8 cellular contexts compared by ENCODE assay signal in genomic region chr15:101250931-101251829, GRCh38. TPM values are rescaled to one million over a fixed set of nuclear protein-coding genes. Genes with fewer than 3 reads are reported as not detected.
DNase-seq lines count a peak whose midpoint lies in the region; ATAC-seq and TF ChIP-seq lines count a peak whose summit lies in the region.

No MANE protein-coding gene starts in this region.

- H4K20me1 ChIP-seq in SK-N-SH (ENCODE audit: insufficient read depth) = peaks cover 46% of the 10 kb centered on the region

- intact Hi-C loops in CD4-positive, alpha-beta memory T cell (cut with micrococcal nuclease) = loop anchor here (1.0 to 5.0 kb wide), 4 partner anchors 9 to 649 kb away; partner anchors contain the start of genes ASB7 and LINS1

- H3K4me3 ChIP-seq in CD4-positive, alpha-beta memory T cell (ENCODE audit: low read length in 2 of 2) = peak overlapping the region; percentile 4 to 66
- H3K4me3 ChIP-seq in SK-N-SH (ENCODE audit: low read depth in 2 of 2, low read length in 1 of 2) = peak overlapping the region; percentile 69 to 89

- H3K9me2 ChIP-seq in SK-N-SH = no peaks in the 10 kb centered on the region

- H3K9ac ChIP-seq in SK-N-SH = peak overlapping the region; percentile 77

- H3K36me3 Mint-ChIP-seq in CD4-positive, alpha-beta memory T cell = peaks cover 0 to 13% of the 10 kb centered on the region in 2 donors

- H3K27ac Mint-ChIP-seq in CD4-positive, alpha-beta memory T cell = peak overlapping the region; percentile 88 to 95 (median 92)
- peak overlapping the region; percentile 93 to 96 for H3K27ac Mint-ChIP-seq in stimulated activated naive CD8-positive, alpha-beta T cell treated with anti-CD3 and anti-CD28 coated beads, Interleukin-15, amount 100 ng/mL, for 72 hours

- TF ChIP-seq EP300 in SK-N-SH (IDR thresholded peaks at IDR 0.05; ENCODE audit: borderline replicate concordance in 1 of 2, low read depth in 1 of 2, low read length in 1 of 2) = no peak

- peak overlapping the region; percentile 42 for H3K27ac ChIP-seq in CD4-positive, alpha-beta memory T cell (ENCODE audit: low read depth, low read length)
- H3K27ac ChIP-seq in SK-N-SH (ENCODE audit: low read depth in 2 of 2, low read length in 1 of 2) = peak overlapping the region; percentile 36 to 87; a peak in 3 of 4 replicates
- H3K27ac ChIP-seq in caudate nucleus (ENCODE audit: low read depth, low read length) = peak overlapping the region; percentile 58

- H3K36me3 ChIP-seq in CD4-positive, alpha-beta memory T cell (ENCODE audit: insufficient read depth, low read length) = no peaks in the 10 kb centered on the region
- H3K36me3 ChIP-seq in SK-N-SH (replicated peaks in 1 of 2; ENCODE audit: control insufficient read depth in 1 of 2, insufficient read depth in 2 of 2, low read length in 1 of 2) = peaks cover 0 to 12% of the 10 kb centered on the region in 2 experiments

- no peaks in the 10 kb centered on the region for H3K9me3 ChIP-seq in CD4-positive, alpha-beta memory T cell (ENCODE audit: control insufficient read depth in 1 of 2, low read length in 2 of 2)
- no peaks in the 10 kb centered on the region for H3K9me3 ChIP-seq in SK-N-SH

- peaks cover 49% of the 10 kb centered on the region for H3K79me2 ChIP-seq in SK-N-SH (ENCODE audit: insufficient read depth)

- H3K27me3 Mint-ChIP-seq in CD4-positive, alpha-beta memory T cell = no peaks in the 10 kb centered on the region
- no peaks in the 10 kb centered on the region for H3K27me3 Mint-ChIP-seq in stimulated activated naive CD8-positive, alpha-beta T cell treated with anti-CD3 and anti-CD28 coated beads, Interleukin-15, amount 100 ng/mL, for 72 hours

- peaks cover 0 to 1% (median 0%) of the 10 kb centered on the region in 8 donors for H3K9me3 Mint-ChIP-seq in CD4-positive, alpha-beta memory T cell
- H3K9me3 Mint-ChIP-seq in stimulated activated naive CD8-positive, alpha-beta T cell treated with anti-CD3 and anti-CD28 coated beads, Interleukin-15, amount 100 ng/mL, for 72 hours = no peaks in the 10 kb centered on the region

- TF ChIP-seq RAD21 in SK-N-SH (IDR thresholded peaks at IDR 0.05; ENCODE audit: low read length) = no peak

- peak overlapping the region; percentile 87 to 94 (median 91) for H3K4me3 Mint-ChIP-seq in CD4-positive, alpha-beta memory T cell
- peak overlapping the region; percentile 87 for H3K4me3 Mint-ChIP-seq in stimulated activated naive CD8-positive, alpha-beta T cell treated with anti-CD3 and anti-CD28 coated beads, Interleukin-15, amount 100 ng/mL, for 72 hours

- H3K27me3 ChIP-seq in CD4-positive, alpha-beta memory T cell (ENCODE audit: insufficient read depth, low read length) = no peaks in the 10 kb centered on the region
- H3K27me3 ChIP-seq in SK-N-SH (ENCODE audit: insufficient read depth) = no peaks in the 10 kb centered on the region

- DNase-seq in CD4-positive, alpha-beta memory T cell = peak in 4 of 5 donors; percentile 15 to 53 (median 20)
- DNase-seq in SK-N-SH (peak; percentile 68), caudate nucleus (lab: John Stamatoyannopoulos, UW) (peak in 10 of 61 donors; percentile 20 to 80 (median 68)), left kidney (ENCODE audit: low read depth, low spot score) (peak; percentile 84), cortex of kidney (lab: John Stamatoyannopoulos, UW) (no peak)
- peak in 1 of 2 donors; percentile 21 for DNase-seq in stimulated activated naive CD8-positive, alpha-beta T cell treated with anti-CD3 and anti-CD28 coated beads, Interleukin-15, amount 100 ng/mL, for 72 hours

- under 1% methylated on average over 25 of the region's 149 CpGs for WGBS in SK-N-SH (ENCODE audit: low lambda C conversion rate)

- CTCF ChIA-PET in CD4-positive, alpha-beta memory T cell (lab: Charles Lee; ENCODE audit: partially characterized antibody) = interaction anchor here (0.9 to 2.9 kb wide), 5 partner anchors 8 to 164 kb away, joined by 4 to 12 read pairs (median 6); no protein-coding TSS in a partner anchor
- CTCF ChIA-PET in SK-N-SH (lab: Yijun Ruan, JAX) = interaction anchor here (0.6 to 12.8 kb wide), 19 partner anchors 8 to 244 kb away, joined by 3 to 190 read pairs (median 3); no protein-coding TSS in a partner anchor

- peak overlapping the region; percentile 90 for H3K4me2 ChIP-seq in SK-N-SH

- no peak overlapping the region for H2AFZ ChIP-seq in SK-N-SH (ENCODE audit: low read depth)

- peaks cover 36 to 52% (median 41%) of the 10 kb centered on the region in 4 donors for H3K4me1 Mint-ChIP-seq in CD4-positive, alpha-beta memory T cell
- H3K4me1 Mint-ChIP-seq in stimulated activated naive CD8-positive, alpha-beta T cell treated with anti-CD3 and anti-CD28 coated beads, Interleukin-15, amount 100 ng/mL, for 72 hours = peaks cover 77% of the 10 kb centered on the region

- TF ChIP-seq CTCF in SK-N-SH (IDR thresholded peaks at IDR 0.05) = no peak

- peaks cover 49% of the 10 kb centered on the region for H3K4me1 ChIP-seq in CD4-positive, alpha-beta memory T cell (ENCODE audit: insufficient read depth, low read length)
- peaks cover 4 to 29% of the 10 kb centered on the region in 2 experiments; a peak in 2 of 4 replicates for H3K4me1 ChIP-seq in SK-N-SH (ENCODE audit: control insufficient read depth in 1 of 2, insufficient read depth in 2 of 2, low read depth in 1 of 2, low read length in 1 of 2)

- POLR2A ChIA-PET in CD4-positive, alpha-beta memory T cell (lab: Charles Lee; ENCODE audit: partially characterized antibody) = interaction anchor here (0.6 to 5.7 kb wide), 14 partner anchors 10 to 1325 kb away, joined by 3 to 64 read pairs (median 4); partner anchors contain the start of genes SNRPA1 and TM2D3
- POLR2A ChIA-PET in SK-N-SH (lab: Yijun Ruan, JAX) = interaction anchor here (0.6 to 1.8 kb wide), 4 partner anchors 102 to 243 kb away, joined by 3 to 8 read pairs (median 6); no protein-coding TSS in a partner anchor

- H3F3A ChIP-seq in SK-N-SH (replicated peaks; ENCODE audit: insufficient read depth) = no peaks in the 10 kb centered on the region

- ATAC-seq in GM19328 (IDR thresholded peaks at IDR 0.05; ENCODE audit: unreplicated experiment) = peak; percentile 26
- peak; percentile 52 for ATAC-seq in HG03354 (IDR thresholded peaks at IDR 0.05; ENCODE audit: poor library complexity, severe bottlenecking, unreplicated experiment)
- ATAC-seq in stimulated activated naive CD8-positive, alpha-beta T cell treated with anti-CD3 and anti-CD28 coated beads, Interleukin-15, amount 100 ng/mL, for 72 hours = peak; percentile 60

TF ChIP-seq in SK-N-SH, 30 proteins besides CTCF, POLR2A, EP300 and RAD21:
- TF ChIP-seq SMC3 (IDR thresholded peaks at IDR 0.05; ENCODE audit: low read depth, low read length) (no peak), TAF1 (IDR thresholded peaks at IDR 0.05; ENCODE audit: borderline replicate concordance, low read depth, low read length) (0 out of 2 replicates have a peak, but pooled peaks have one; percentile 29)

RNA-seq across cellular contexts. Expression of gene CHSY1, which starts 0.7 kb away (rescaled TPM):
- 10 to 100 TPM; 11.1 to 11.9 TPM for total RNA-seq in CD4-positive, alpha-beta memory T cell
- 1 to 10 TPM in 1 of 2 donors, under 1 TPM in 1; 0.64 to 2.7 TPM for polyA plus RNA-seq in CD4-positive, alpha-beta memory T cell
- 15.7 and 17.4 TPM in 2 replicates for polyA plus RNA-seq in SK-N-SH (2012; rRNA removed)
- 21.1 and 21.5 TPM in 2 replicates for polyA plus RNA-seq in SK-N-SH (2012; cell fraction: cytosol; rRNA removed)
- 6.0 and 10.5 TPM in 2 replicates for polyA plus RNA-seq in SK-N-SH (2012; cell fraction: nucleus; rRNA removed)

RNA-seq across cellular contexts. Expression of gene SELENOS, which starts 26.1 kb away (rescaled TPM):
- total RNA-seq in CD4-positive, alpha-beta memory T cell = 10 to 100 TPM; 49.1 to 53.8 TPM
- 100 to 1,000 TPM in 1 of 2 donors, 10 to 100 TPM in 1; 69.8 to 112 TPM for polyA plus RNA-seq in CD4-positive, alpha-beta memory T cell
- polyA plus RNA-seq in SK-N-SH (2012; rRNA removed) = 101 and 124 TPM in 2 replicates
- 124 and 132 TPM in 2 replicates for polyA plus RNA-seq in SK-N-SH (2012; cell fraction: cytosol; rRNA removed)
- polyA plus RNA-seq in SK-N-SH (2012; cell fraction: nucleus; rRNA removed) = 48.8 and 75.5 TPM in 2 replicates

RNA-seq across cellular contexts. Expression of gene SNRPA1, which starts 43.9 kb away (rescaled TPM):
- total RNA-seq in CD4-positive, alpha-beta memory T cell = 100 to 1,000 TPM in 1 of 2 experiments, 10 to 100 TPM in 1; 90.5 to 100 TPM
- 10 to 100 TPM; 76.6 to 82.0 TPM for polyA plus RNA-seq in CD4-positive, alpha-beta memory T cell
- polyA plus RNA-seq in SK-N-SH (2012; rRNA removed) = 59.9 and 62.3 TPM in 2 replicates
- polyA plus RNA-seq in SK-N-SH (2012; cell fraction: cytosol; rRNA removed) = 68.2 and 86.6 TPM in 2 replicates
- polyA plus RNA-seq in SK-N-SH (2012; cell fraction: nucleus; rRNA removed) = 58.2 and 99.5 TPM in 2 replicates
